12 cellular contexts compared by ENCODE assay signal in genomic region chr13:20264271-20265018, GRCh38. TPM values are rescaled to one million over a fixed set of nuclear protein-coding genes. Genes with fewer than 3 reads are reported as not detected.
DNase-seq lines count a peak whose midpoint lies in the region; ATAC-seq lines count a peak whose summit lies in the region.
"Had no signal": no experiment of that assay in that cellular context is flagged by ENCODE, and none has a peak within 500 bp of the region (broad histone marks: within the 10 kb centered on the region; RNA-seq: fewer than 3 reads in every experiment).

No MANE protein-coding gene starts in this region.

- H3K36me3 ChIP-seq in aorta (ENCODE audit: control insufficient read depth in 1 of 2, insufficient read depth in 2 of 2, low read length in 1 of 2), result no peaks in the 10 kb centered on the region

- no peaks in the 10 kb centered on the region for H3K9me3 Mint-ChIP-seq in stimulated activated naive CD8-positive, alpha-beta T cell treated with anti-CD3 and anti-CD28 coated beads, Interleukin-15, amount 100 ng/mL, for 72 hours

- H3K4me3 ChIP-seq in aorta (ENCODE audit: low read length in 2 of 2), result no peak overlapping the region

- H3K27ac Mint-ChIP-seq in stimulated activated naive CD8-positive, alpha-beta T cell treated with anti-CD3 and anti-CD28 coated beads, Interleukin-15, amount 100 ng/mL, for 72 hours, result no peak overlapping the region

- ATAC-seq in stimulated activated naive CD8-positive, alpha-beta T cell treated with anti-CD3 and anti-CD28 coated beads, Interleukin-15, Interleukin-2, amounts not matched to agents 100 U/mL and 50 U/mL, for 24 hours, result peak; percentile 61
- no peak for ATAC-seq in stimulated activated naive CD8-positive, alpha-beta T cell treated with anti-CD3 and anti-CD28 coated beads, Interleukin-15, amount 100 ng/mL, for 72 hours
- ATAC-seq in GM21825 (IDR thresholded peaks at IDR 0.05; ENCODE audit: unreplicated experiment) (peak; percentile 99), HG03342 (IDR thresholded peaks at IDR 0.05; ENCODE audit: unreplicated experiment) (peak; percentile 97), aorta (ENCODE audit: low FRiP score) (no peak)
- ATAC-seq: Right ventricle myocardium inferior had no signal

- no peaks in the 10 kb centered on the region for H3K9me3 ChIP-seq in aorta (ENCODE audit: control insufficient read depth, low read length)

- H3K4me1 ChIP-seq in aorta (ENCODE audit: control insufficient read depth in 1 of 2, insufficient read depth in 2 of 2, low read length in 2 of 2), result no peaks in the 10 kb centered on the region

- DNase-seq in stimulated activated naive CD8-positive, alpha-beta T cell treated with anti-CD3 and anti-CD28 coated beads, Interleukin-15, Interleukin-2, amounts not matched to agents 100 U/mL and 50 U/mL, for 24 hours, result no peak
- no peak for DNase-seq in stimulated activated naive CD8-positive, alpha-beta T cell treated with anti-CD3 and anti-CD28 coated beads, Interleukin-15, amount 100 ng/mL, for 72 hours
- DNase-seq in aorta (no peak), NCI-H1092 treated with DMSO at 0.1 percent for 48 hours (lab: John Stamatoyannopoulos, UW) (no peak), SKM-1 (lab: John Stamatoyannopoulos, UW; ENCODE audit: unreplicated experiment) (no peak), NCI-H1105 treated with DMSO at 0.1 percent for 48 hours (lab: John Stamatoyannopoulos, UW) (no peak)
- DNase-seq: activated CD4-positive, alpha-beta T cell treated with anti-CD3 and anti-CD28 coated beads for 4 hours had no signal

- peaks cover 12% of the 10 kb centered on the region for H3K27me3 Mint-ChIP-seq in stimulated activated naive CD8-positive, alpha-beta T cell treated with anti-CD3 and anti-CD28 coated beads, Interleukin-15, amount 100 ng/mL, for 72 hours

- H3K27me3 ChIP-seq in aorta (ENCODE audit: control insufficient read depth in 1 of 2, insufficient read depth in 2 of 2, low read length in 1 of 2), result no peaks in the 10 kb centered on the region

- intact Hi-C loops in aorta (cut with DNase I), result no loop called here

- no peak overlapping the region for H3K4me3 Mint-ChIP-seq in stimulated activated naive CD8-positive, alpha-beta T cell treated with anti-CD3 and anti-CD28 coated beads, Interleukin-15, amount 100 ng/mL, for 72 hours

- H3K27ac ChIP-seq in aorta (ENCODE audit: low read depth in 1 of 2, low read length in 2 of 2), result no peak overlapping the region

- no peaks in the 10 kb centered on the region for H3K4me1 Mint-ChIP-seq in stimulated activated naive CD8-positive, alpha-beta T cell treated with anti-CD3 and anti-CD28 coated beads, Interleukin-15, amount 100 ng/mL, for 72 hours

- WGBS in aorta, 2 donors, result 82 to 83% methylated on average over 9 of the region's 9 CpGs

RNA-seq across cellular contexts. Expression of gene GJB6, which starts 32.3 kb away (rescaled TPM):
- total RNA-seq in aorta, result not detected
- polyA plus RNA-seq in aorta, result under 1 TPM in 1 of 2 donors, not detected in 1; 0.25 TPM
- total RNA-seq: HT1080, myocyte, Right ventricle myocardium inferior had no signal

Comparison
In these comparisons a context has a peak if more than half of its experiments do, and no peak if none do; other contexts are left out.
1. ATAC-seq: peak in stimulated activated naive CD8-positive, alpha-beta T cell treated with anti-CD3 and anti-CD28 coated beads, Interleukin-15, Interleukin-2, amounts not matched to agents 100 U/mL and 50 U/mL, for 24 hours (single experiment), GM21825 (single experiment) and HG03342 (single experiment); none in stimulated activated naive CD8-positive, alpha-beta T cell treated with anti-CD3 and anti-CD28 coated beads, Interleukin-15, amount 100 ng/mL, for 72 hours (single experiment) and aorta (single experiment).